1 cellular context compared by ENCODE assay signal in the genomic region with DNA sequence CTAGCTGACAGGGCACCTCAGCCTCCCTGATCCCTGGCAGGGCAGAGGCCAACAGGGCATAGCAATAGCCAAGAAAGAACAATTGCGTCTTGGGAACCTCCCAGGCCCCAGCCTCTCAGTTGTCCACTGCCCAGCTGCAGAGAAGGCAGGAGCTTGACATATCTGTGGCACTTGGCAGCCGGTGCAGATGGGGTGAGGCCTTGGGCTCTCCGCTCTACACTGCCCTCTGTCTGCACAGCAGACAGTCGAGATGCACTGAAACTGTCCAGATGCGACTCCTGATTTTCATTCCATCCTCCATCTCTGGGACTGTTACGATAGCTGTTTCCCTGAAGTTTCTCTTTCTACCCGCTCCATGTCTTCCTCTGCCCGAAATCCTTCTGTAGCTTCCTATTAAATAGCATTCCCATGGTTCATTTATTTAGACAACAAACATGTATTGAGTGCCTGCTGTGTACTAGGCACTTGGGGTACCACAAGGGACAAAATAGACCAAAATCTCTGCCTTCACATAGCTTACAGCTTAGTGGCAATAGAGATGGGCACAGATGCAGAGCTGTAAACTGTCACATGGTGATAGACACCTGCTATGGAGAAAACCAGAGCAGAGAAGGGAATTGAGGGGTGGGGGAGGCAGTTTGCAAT.
TF ChIP-seq lines count a peak whose summit lies in the region.

No MANE protein-coding gene starts in this region.

TF ChIP-seq in GM23338, 12 proteins besides CTCF, POLR2A, EP300 and RAD21 (continued from another document):
- no peak for TF ChIP-seq ZNF462 (CRISPR knock-in tag; IDR thresholded peaks at IDR 0.05)
- TF ChIP-seq STAT1 (IDR thresholded peaks at IDR 0.05; ENCODE audit: unreplicated experiment): no peak
- TF ChIP-seq, protein P1, sequence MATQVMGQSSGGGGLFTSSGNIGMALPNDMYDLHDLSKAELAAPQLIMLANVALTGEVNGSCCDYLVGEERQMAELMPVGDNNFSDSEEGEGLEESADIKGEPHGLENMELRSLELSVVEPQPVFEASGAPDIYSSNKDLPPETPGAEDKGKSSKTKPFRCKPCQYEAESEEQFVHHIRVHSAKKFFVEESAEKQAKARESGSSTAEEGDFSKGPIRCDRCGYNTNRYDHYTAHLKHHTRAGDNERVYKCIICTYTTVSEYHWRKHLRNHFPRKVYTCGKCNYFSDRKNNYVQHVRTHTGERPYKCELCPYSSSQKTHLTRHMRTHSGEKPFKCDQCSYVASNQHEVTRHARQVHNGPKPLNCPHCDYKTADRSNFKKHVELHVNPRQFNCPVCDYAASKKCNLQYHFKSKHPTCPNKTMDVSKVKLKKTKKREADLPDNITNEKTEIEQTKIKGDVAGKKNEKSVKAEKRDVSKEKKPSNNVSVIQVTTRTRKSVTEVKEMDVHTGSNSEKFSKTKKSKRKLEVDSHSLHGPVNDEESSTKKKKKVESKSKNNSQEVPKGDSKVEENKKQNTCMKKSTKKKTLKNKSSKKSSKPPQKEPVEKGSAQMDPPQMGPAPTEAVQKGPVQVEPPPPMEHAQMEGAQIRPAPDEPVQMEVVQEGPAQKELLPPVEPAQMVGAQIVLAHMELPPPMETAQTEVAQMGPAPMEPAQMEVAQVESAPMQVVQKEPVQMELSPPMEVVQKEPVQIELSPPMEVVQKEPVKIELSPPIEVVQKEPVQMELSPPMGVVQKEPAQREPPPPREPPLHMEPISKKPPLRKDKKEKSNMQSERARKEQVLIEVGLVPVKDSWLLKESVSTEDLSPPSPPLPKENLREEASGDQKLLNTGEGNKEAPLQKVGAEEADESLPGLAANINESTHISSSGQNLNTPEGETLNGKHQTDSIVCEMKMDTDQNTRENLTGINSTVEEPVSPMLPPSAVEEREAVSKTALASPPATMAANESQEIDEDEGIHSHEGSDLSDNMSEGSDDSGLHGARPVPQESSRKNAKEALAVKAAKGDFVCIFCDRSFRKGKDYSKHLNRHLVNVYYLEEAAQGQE (IDR thresholded peaks at IDR 0.05; ENCODE audit: unreplicated experiment): no peak
- TF ChIP-seq NANOG (IDR thresholded peaks at IDR 0.05; ENCODE audit: borderline replicate concordance): no peak
- no peak for TF ChIP-seq CREB1 (CRISPR knock-in tag; IDR thresholded peaks at IDR 0.05; ENCODE audit: low read depth)
- no peak for TF ChIP-seq ZNF114 (CRISPR knock-in tag; IDR thresholded peaks at IDR 0.05)
- TF ChIP-seq ZNF331 (CRISPR knock-in tag; IDR thresholded peaks at IDR 0.05; ENCODE audit: low read depth): no peak
- TF ChIP-seq EZH2 (IDR thresholded peaks at IDR 0.05; ENCODE audit: low read depth, unreplicated experiment): no peak
- no peak for TF ChIP-seq POLR2AphosphoS5 (IDR thresholded peaks at IDR 0.05; ENCODE audit: low read depth)
- no peak for TF ChIP-seq JUNB (IDR thresholded peaks at IDR 0.05; ENCODE audit: unreplicated experiment)
- TF ChIP-seq ETS1 (IDR thresholded peaks at IDR 0.05): no peak
